1 cellular context compared by ENCODE assay signal in the genomic region with DNA sequence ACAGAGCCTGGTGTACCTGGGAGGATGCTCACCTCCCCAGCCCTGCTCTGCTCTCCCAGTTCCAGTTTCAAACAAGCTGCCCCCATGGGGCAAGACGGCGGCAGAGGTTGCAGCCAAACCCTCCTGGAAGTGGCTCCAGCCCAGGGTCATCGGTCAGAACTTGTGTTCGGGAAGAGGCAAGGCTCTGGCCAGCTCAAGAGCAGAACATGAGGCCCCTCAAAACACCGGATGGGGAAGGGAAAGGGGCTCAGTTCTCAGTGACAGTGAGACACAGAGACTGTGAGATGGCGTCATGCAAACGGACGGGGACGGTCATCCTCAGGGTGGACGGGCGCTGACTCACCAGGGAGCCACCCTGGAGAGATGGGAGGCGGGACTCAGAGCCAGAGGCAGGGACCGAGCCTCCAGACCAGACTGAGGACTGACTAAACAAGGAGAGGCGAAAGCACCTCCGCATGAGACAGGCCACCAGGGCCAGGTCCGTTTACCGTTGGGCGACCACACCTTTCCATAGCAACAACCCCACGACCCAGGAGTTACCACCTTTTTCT.
TF ChIP-seq lines count a peak whose summit lies in the region.

No MANE protein-coding gene starts in this region.

TF ChIP-seq in GM23338, 12 proteins besides CTCF, POLR2A, EP300 and RAD21 (continued from another document):
- TF ChIP-seq, protein P1, sequence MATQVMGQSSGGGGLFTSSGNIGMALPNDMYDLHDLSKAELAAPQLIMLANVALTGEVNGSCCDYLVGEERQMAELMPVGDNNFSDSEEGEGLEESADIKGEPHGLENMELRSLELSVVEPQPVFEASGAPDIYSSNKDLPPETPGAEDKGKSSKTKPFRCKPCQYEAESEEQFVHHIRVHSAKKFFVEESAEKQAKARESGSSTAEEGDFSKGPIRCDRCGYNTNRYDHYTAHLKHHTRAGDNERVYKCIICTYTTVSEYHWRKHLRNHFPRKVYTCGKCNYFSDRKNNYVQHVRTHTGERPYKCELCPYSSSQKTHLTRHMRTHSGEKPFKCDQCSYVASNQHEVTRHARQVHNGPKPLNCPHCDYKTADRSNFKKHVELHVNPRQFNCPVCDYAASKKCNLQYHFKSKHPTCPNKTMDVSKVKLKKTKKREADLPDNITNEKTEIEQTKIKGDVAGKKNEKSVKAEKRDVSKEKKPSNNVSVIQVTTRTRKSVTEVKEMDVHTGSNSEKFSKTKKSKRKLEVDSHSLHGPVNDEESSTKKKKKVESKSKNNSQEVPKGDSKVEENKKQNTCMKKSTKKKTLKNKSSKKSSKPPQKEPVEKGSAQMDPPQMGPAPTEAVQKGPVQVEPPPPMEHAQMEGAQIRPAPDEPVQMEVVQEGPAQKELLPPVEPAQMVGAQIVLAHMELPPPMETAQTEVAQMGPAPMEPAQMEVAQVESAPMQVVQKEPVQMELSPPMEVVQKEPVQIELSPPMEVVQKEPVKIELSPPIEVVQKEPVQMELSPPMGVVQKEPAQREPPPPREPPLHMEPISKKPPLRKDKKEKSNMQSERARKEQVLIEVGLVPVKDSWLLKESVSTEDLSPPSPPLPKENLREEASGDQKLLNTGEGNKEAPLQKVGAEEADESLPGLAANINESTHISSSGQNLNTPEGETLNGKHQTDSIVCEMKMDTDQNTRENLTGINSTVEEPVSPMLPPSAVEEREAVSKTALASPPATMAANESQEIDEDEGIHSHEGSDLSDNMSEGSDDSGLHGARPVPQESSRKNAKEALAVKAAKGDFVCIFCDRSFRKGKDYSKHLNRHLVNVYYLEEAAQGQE (IDR thresholded peaks at IDR 0.05; ENCODE audit: unreplicated experiment), result no peak
- TF ChIP-seq, protein P2, sequence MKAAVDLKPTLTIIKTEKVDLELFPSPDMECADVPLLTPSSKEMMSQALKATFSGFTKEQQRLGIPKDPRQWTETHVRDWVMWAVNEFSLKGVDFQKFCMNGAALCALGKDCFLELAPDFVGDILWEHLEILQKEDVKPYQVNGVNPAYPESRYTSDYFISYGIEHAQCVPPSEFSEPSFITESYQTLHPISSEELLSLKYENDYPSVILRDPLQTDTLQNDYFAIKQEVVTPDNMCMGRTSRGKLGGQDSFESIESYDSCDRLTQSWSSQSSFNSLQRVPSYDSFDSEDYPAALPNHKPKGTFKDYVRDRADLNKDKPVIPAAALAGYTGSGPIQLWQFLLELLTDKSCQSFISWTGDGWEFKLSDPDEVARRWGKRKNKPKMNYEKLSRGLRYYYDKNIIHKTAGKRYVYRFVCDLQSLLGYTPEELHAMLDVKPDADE (IDR thresholded peaks at IDR 0.05), result no peak
- TF ChIP-seq POLR2AphosphoS5 (IDR thresholded peaks at IDR 0.05; ENCODE audit: low read depth) (no peak), STAT1 (IDR thresholded peaks at IDR 0.05; ENCODE audit: unreplicated experiment) (no peak), EZH2phosphoT487 (IDR thresholded peaks at IDR 0.05; ENCODE audit: unreplicated experiment) (no peak), CREB1 (CRISPR knock-in tag; IDR thresholded peaks at IDR 0.05; ENCODE audit: low read depth) (no peak), EZH2 (IDR thresholded peaks at IDR 0.05; ENCODE audit: low read depth, unreplicated experiment) (no peak)
